In genomic region chr16:66603537-66604375, GRCh38 we compare ENCODE assay signal across 1 cellular context.
TF ChIP-seq lines count a peak whose summit lies in the region.

No MANE protein-coding gene starts in this region.

TF ChIP-seq in GM12878, 131 proteins besides CTCF, POLR2A, EP300 and RAD21 (continues in another document):
- TF ChIP-seq SKIL (IDR thresholded peaks at IDR 0.05; ENCODE audit: low read depth, poor library complexity, severe bottlenecking): no peak
- TF ChIP-seq, protein P1, sequence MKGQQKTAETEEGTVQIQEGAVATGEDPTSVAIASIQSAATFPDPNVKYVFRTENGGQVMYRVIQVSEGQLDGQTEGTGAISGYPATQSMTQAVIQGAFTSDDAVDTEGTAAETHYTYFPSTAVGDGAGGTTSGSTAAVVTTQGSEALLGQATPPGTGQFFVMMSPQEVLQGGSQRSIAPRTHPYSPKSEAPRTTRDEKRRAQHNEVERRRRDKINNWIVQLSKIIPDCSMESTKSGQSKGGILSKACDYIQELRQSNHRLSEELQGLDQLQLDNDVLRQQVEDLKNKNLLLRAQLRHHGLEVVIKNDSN (IDR thresholded peaks at IDR 0.05; ENCODE audit: borderline replicate concordance, extremely low read length, insufficient read depth, low read depth, low read length): no peak
- TF ChIP-seq SMAD5 (IDR thresholded peaks at IDR 0.05; ENCODE audit: low read depth): no peak
- TF ChIP-seq, protein P2, sequence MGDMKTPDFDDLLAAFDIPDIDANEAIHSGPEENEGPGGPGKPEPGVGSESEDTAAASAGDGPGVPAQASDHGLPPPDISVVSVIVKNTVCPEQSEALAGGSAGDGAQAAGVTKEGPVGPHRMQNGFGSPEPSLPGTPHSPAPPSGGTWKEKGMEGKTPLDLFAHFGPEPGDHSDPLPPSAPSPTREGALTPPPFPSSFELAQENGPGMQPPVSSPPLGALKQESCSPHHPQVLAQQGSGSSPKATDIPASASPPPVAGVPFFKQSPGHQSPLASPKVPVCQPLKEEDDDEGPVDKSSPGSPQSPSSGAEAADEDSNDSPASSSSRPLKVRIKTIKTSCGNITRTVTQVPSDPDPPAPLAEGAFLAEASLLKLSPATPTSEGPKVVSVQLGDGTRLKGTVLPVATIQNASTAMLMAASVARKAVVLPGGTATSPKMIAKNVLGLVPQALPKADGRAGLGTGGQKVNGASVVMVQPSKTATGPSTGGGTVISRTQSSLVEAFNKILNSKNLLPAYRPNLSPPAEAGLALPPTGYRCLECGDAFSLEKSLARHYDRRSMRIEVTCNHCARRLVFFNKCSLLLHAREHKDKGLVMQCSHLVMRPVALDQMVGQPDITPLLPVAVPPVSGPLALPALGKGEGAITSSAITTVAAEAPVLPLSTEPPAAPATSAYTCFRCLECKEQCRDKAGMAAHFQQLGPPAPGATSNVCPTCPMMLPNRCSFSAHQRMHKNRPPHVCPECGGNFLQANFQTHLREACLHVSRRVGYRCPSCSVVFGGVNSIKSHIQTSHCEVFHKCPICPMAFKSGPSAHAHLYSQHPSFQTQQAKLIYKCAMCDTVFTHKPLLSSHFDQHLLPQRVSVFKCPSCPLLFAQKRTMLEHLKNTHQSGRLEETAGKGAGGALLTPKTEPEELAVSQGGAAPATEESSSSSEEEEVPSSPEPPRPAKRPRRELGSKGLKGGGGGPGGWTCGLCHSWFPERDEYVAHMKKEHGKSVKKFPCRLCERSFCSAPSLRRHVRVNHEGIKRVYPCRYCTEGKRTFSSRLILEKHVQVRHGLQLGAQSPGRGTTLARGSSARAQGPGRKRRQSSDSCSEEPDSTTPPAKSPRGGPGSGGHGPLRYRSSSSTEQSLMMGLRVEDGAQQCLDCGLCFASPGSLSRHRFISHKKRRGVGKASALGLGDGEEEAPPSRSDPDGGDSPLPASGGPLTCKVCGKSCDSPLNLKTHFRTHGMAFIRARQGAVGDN (IDR thresholded peaks at IDR 0.05): peak; percentile 80
- no peak for TF ChIP-seq CHD1 (IDR thresholded peaks at IDR 0.05; ENCODE audit: low read depth, low read length)
- TF ChIP-seq NBN (IDR thresholded peaks at IDR 0.05): peak; percentile 99
- TF ChIP-seq FOXM1 (IDR thresholded peaks at IDR 0.05; ENCODE audit: low read depth, low read length): no peak
- TF ChIP-seq ZNF622 (IDR thresholded peaks at IDR 0.05): no peak
- TF ChIP-seq, protein P3, sequence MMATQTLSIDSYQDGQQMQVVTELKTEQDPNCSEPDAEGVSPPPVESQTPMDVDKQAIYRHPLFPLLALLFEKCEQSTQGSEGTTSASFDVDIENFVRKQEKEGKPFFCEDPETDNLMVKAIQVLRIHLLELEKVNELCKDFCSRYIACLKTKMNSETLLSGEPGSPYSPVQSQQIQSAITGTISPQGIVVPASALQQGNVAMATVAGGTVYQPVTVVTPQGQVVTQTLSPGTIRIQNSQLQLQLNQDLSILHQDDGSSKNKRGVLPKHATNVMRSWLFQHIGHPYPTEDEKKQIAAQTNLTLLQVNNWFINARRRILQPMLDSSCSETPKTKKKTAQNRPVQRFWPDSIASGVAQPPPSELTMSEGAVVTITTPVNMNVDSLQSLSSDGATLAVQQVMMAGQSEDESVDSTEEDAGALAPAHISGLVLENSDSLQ (IDR thresholded peaks at IDR 0.05): peak; percentile 5; the same call in 1 of the 2 replicates
- TF ChIP-seq CHD4 (IDR thresholded peaks at IDR 0.05): no peak
- TF ChIP-seq ZNF592 (IDR thresholded peaks at IDR 0.05): peak; percentile 85
- TF ChIP-seq FOXK2 (IDR thresholded peaks at IDR 0.05): no peak
- TF ChIP-seq MXI1 (IDR thresholded peaks at IDR 0.05; ENCODE audit: low read depth, low read length): no peak
- TF ChIP-seq, protein P4, sequence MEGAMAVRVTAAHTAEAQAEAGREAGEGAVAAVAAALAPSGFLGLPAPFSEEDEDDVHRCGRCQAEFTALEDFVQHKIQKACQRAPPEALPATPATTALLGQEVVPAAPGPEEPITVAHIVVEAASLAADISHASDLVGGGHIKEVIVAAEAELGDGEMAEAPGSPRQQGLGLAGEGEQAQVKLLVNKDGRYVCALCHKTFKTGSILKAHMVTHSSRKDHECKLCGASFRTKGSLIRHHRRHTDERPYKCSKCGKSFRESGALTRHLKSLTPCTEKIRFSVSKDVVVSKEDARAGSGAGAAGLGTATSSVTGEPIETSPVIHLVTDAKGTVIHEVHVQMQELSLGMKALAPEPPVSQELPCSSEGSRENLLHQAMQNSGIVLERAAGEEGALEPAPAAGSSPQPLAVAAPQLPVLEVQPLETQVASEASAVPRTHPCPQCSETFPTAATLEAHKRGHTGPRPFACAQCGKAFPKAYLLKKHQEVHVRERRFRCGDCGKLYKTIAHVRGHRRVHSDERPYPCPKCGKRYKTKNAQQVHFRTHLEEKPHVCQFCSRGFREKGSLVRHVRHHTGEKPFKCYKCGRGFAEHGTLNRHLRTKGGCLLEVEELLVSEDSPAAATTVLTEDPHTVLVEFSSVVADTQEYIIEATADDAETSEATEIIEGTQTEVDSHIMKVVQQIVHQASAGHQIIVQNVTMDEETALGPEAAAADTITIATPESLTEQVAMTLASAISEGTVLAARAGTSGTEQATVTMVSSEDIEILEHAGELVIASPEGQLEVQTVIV (IDR thresholded peaks at IDR 0.05; ENCODE audit: borderline replicate concordance, partially characterized antibody): peak; percentile 9
- TF ChIP-seq, protein P5, sequence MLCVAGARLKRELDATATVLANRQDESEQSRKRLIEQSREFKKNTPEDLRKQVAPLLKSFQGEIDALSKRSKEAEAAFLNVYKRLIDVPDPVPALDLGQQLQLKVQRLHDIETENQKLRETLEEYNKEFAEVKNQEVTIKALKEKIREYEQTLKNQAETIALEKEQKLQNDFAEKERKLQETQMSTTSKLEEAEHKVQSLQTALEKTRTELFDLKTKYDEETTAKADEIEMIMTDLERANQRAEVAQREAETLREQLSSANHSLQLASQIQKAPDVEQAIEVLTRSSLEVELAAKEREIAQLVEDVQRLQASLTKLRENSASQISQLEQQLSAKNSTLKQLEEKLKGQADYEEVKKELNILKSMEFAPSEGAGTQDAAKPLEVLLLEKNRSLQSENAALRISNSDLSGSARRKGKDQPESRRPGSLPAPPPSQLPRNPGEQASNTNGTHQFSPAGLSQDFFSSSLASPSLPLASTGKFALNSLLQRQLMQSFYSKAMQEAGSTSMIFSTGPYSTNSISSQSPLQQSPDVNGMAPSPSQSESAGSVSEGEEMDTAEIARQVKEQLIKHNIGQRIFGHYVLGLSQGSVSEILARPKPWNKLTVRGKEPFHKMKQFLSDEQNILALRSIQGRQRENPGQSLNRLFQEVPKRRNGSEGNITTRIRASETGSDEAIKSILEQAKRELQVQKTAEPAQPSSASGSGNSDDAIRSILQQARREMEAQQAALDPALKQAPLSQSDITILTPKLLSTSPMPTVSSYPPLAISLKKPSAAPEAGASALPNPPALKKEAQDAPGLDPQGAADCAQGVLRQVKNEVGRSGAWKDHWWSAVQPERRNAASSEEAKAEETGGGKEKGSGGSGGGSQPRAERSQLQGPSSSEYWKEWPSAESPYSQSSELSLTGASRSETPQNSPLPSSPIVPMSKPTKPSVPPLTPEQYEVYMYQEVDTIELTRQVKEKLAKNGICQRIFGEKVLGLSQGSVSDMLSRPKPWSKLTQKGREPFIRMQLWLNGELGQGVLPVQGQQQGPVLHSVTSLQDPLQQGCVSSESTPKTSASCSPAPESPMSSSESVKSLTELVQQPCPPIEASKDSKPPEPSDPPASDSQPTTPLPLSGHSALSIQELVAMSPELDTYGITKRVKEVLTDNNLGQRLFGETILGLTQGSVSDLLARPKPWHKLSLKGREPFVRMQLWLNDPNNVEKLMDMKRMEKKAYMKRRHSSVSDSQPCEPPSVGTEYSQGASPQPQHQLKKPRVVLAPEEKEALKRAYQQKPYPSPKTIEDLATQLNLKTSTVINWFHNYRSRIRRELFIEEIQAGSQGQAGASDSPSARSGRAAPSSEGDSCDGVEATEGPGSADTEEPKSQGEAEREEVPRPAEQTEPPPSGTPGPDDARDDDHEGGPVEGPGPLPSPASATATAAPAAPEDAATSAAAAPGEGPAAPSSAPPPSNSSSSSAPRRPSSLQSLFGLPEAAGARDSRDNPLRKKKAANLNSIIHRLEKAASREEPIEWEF (IDR thresholded peaks at IDR 0.05; ENCODE audit: insufficient replicate concordance, low read depth, low read length): no peak
- 0 out of 2 replicates have a peak, but pooled peaks have one; percentile 38 for TF ChIP-seq GATAD2B (conservative IDR thresholded peaks at IDR 0.05; ENCODE audit: low read depth)
- no peak for TF ChIP-seq BMI1 (IDR thresholded peaks at IDR 0.05; ENCODE audit: borderline replicate concordance)
- TF ChIP-seq YY1 (IDR thresholded peaks at IDR 0.05; ENCODE audit: low read depth, low read length): peak; percentile 28; the same call in 1 of the 2 replicates
- TF ChIP-seq RELA (IDR thresholded peaks at IDR 0.05; ENCODE audit: borderline replicate concordance, partially characterized antibody): no peak
- TF ChIP-seq NR2C2 (IDR thresholded peaks at IDR 0.05; ENCODE audit: borderline replicate concordance, control insufficient read depth, insufficient read length, low read depth): no peak
- peak; percentile 19; the same call in 1 of the 2 replicates for TF ChIP-seq RUNX3 (IDR thresholded peaks at IDR 0.05; ENCODE audit: low read length)
- no peak for TF ChIP-seq RAD51 (IDR thresholded peaks at IDR 0.05)
- TF ChIP-seq STAT1 (conservative IDR thresholded peaks at IDR 0.05): no peak
- TF ChIP-seq, protein P6, sequence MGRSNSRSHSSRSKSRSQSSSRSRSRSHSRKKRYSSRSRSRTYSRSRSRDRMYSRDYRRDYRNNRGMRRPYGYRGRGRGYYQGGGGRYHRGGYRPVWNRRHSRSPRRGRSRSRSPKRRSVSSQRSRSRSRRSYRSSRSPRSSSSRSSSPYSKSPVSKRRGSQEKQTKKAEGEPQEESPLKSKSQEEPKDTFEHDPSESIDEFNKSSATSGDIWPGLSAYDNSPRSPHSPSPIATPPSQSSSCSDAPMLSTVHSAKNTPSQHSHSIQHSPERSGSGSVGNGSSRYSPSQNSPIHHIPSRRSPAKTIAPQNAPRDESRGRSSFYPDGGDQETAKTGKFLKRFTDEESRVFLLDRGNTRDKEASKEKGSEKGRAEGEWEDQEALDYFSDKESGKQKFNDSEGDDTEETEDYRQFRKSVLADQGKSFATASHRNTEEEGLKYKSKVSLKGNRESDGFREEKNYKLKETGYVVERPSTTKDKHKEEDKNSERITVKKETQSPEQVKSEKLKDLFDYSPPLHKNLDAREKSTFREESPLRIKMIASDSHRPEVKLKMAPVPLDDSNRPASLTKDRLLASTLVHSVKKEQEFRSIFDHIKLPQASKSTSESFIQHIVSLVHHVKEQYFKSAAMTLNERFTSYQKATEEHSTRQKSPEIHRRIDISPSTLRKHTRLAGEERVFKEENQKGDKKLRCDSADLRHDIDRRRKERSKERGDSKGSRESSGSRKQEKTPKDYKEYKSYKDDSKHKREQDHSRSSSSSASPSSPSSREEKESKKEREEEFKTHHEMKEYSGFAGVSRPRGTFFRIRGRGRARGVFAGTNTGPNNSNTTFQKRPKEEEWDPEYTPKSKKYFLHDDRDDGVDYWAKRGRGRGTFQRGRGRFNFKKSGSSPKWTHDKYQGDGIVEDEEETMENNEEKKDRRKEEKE (IDR thresholded peaks at IDR 0.05): no peak
- TF ChIP-seq SUPT20H (IDR thresholded peaks at IDR 0.05; ENCODE audit: borderline replicate concordance, control insufficient read depth, low read depth, low read length): no peak
- no peak for TF ChIP-seq ELK1 (IDR thresholded peaks at IDR 0.05; ENCODE audit: low read depth, low read length)
- no peak for TF ChIP-seq SIX5 (IDR thresholded peaks at IDR 0.05; ENCODE audit: low read depth, low read length, severe bottlenecking)
